ENCODE assay signal across 3 cellular contexts in the genomic region with DNA sequence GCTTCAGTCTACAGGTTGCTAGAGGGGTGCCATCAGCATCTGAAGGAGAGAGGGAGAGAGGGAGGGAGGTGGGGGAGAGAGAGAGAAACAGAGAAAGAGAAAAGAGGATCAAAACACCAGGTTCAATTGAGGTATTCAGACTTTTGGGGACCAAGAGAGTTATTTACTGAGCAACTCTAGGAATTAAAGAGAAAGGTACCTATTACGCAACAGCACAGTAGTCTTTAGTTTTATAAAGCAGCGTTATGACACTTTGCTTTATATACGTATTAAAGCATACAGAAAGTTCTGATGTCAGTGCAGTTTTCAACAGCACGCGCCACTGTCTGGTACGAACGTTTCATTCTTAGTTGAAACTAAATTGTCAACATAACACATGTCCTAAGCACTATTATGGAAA.
TF ChIP-seq lines count a peak whose summit lies in the region.

No MANE protein-coding gene starts in this region.

TF ChIP-seq in HCT116, 20 proteins besides CTCF, POLR2A, EP300 and RAD21:
- TF ChIP-seq CEBPB (IDR thresholded peaks at IDR 0.05; ENCODE audit: low read depth) (peak; percentile 28; the same call in 1 of the 2 replicates), TCF7L2 (IDR thresholded peaks at IDR 0.05; ENCODE audit: borderline replicate concordance, extremely low read depth, insufficient read depth, insufficient read length) (no peak)

TF ChIP-seq in Ishikawa, 13 proteins besides CTCF, POLR2A, EP300 and RAD21:
- TF ChIP-seq CEBPB (IDR thresholded peaks at IDR 0.05) (peak; percentile 80), TCF12 (IDR thresholded peaks at IDR 0.05; ENCODE audit: low read depth) (no peak), FOXM1 (IDR thresholded peaks at IDR 0.05; ENCODE audit: borderline replicate concordance, low read depth) (no peak)

TF ChIP-seq in H1, 55 proteins besides CTCF, POLR2A, EP300 and RAD21:
- TF ChIP-seq CEBPB (IDR thresholded peaks at IDR 0.05; ENCODE audit: low read depth, low read length) (peak; percentile 95), BRCA1 (IDR thresholded peaks at IDR 0.05; ENCODE audit: low read depth, low read length) (no peak)
